In genomic region chr11:64027619-64028397, GRCh38 we compare ENCODE assay signal across 16 cellular contexts. TPM values are rescaled to one million over a fixed set of nuclear protein-coding genes. Genes with fewer than 3 reads are reported as not detected.
DNase-seq lines count a peak whose midpoint lies in the region; ATAC-seq and TF ChIP-seq lines count a peak whose summit lies in the region.
"Had no signal": no experiment of that assay in that cellular context is flagged by ENCODE, and none has a peak within 500 bp of the region (broad histone marks: within the 10 kb centered on the region; RNA-seq: fewer than 3 reads in every experiment).

No MANE protein-coding gene starts in this region.

- H3K27me3 ChIP-seq in left ventricle myocardium inferior (ENCODE audit: low read depth): peaks cover 10% of the 10 kb centered on the region
- no peaks in the 10 kb centered on the region for H3K27me3 ChIP-seq in right atrium auricular region
- H3K27me3 ChIP-seq in lower lobe of right lung (ENCODE audit: low read depth): peaks cover 1% of the 10 kb centered on the region
- peaks cover 1% of the 10 kb centered on the region for H3K27me3 ChIP-seq in osteoblast (ENCODE audit: insufficient read depth, low read length)

- DNase-seq in left ventricle myocardium inferior (no peak), right atrium auricular region (ENCODE audit: low spot score) (no peak), SK-N-MC (ENCODE audit: low read depth, low spot score) (no peak), lower lobe of right lung (no peak), NCI-H526 treated with DMSO at 0.1 percent for 48 hours (lab: John Stamatoyannopoulos, UW) (no peak), osteoblast (ENCODE audit: insufficient read length, low spot score, missing footprints) (no peak), RPMI8226 (no peak)
- DNase-seq: activated CD4-positive, alpha-beta T cell treated with anti-CD3 and anti-CD28 coated beads, Interleukin-2, amount 50 U/mL, for 1 hour; activated T-cell treated with anti-CD3 and anti-CD28 coated beads, Interleukin-2, amount 50 U/mL, for 48 hours; kidney glomerular epithelial cell; PC-3; stimulated activated naive CD8-positive, alpha-beta T cell treated with anti-CD3 and anti-CD28 coated beads, Interleukin-15, Interleukin-2, amounts not matched to agents 100 U/mL and 50 U/mL, for 24 hours had no signal

- intact Hi-C loops in left ventricle myocardium inferior (cut with micrococcal nuclease) (no loop called here), lower lobe of right lung (cut with DNase I) (no loop called here)

- no peak overlapping the region for H3K4me2 ChIP-seq in osteoblast (ENCODE audit: insufficient read depth, low read length)

- H3K4me3 ChIP-seq in left ventricle myocardium inferior: peak overlapping the region; percentile 14
- H3K4me3 ChIP-seq in right atrium auricular region: peak overlapping the region in 1 of 2 donors; percentile 13
- H3K4me3 ChIP-seq in SK-N-MC: peak overlapping the region; percentile 45; the same call in 1 of the 2 replicates
- H3K4me3 ChIP-seq in lower lobe of right lung: no peak overlapping the region
- H3K4me3 ChIP-seq in osteoblast (ENCODE audit: insufficient read depth, low read length): no peak overlapping the region

- ATAC-seq in lower lobe of right lung: peak; percentile 14 to 33
- no peak for ATAC-seq in GM19455 (IDR thresholded peaks at IDR 0.05; ENCODE audit: unreplicated experiment)
- ATAC-seq: PC-3; sciatic nerve; stimulated activated naive CD8-positive, alpha-beta T cell treated with anti-CD3 and anti-CD28 coated beads, Interleukin-15, Interleukin-2, amounts not matched to agents 100 U/mL and 50 U/mL, for 24 hours had no signal

- H3K36me3 ChIP-seq in left ventricle myocardium inferior (no peaks in the 10 kb centered on the region), right atrium auricular region (no peaks in the 10 kb centered on the region), SK-N-MC (ENCODE audit: insufficient read depth, low read length) (no peaks in the 10 kb centered on the region), lower lobe of right lung (no peaks in the 10 kb centered on the region), osteoblast (ENCODE audit: insufficient read depth, low read length) (no peaks in the 10 kb centered on the region)

- H3K9me3 ChIP-seq in left ventricle myocardium inferior (replicated peaks) (no peaks in the 10 kb centered on the region), right atrium auricular region (no peaks in the 10 kb centered on the region), SK-N-MC (ENCODE audit: low read depth, low read length) (no peaks in the 10 kb centered on the region), lower lobe of right lung (no peaks in the 10 kb centered on the region), osteoblast (ENCODE audit: low read depth, low read length) (no peaks in the 10 kb centered on the region)

- no peak for TF ChIP-seq CTCF in left ventricle myocardium inferior (IDR thresholded peaks at IDR 0.05; ENCODE audit: borderline replicate concordance)
- TF ChIP-seq CTCF in right atrium auricular region (IDR thresholded peaks at IDR 0.05): no peak
- no peak for TF ChIP-seq CTCF in lower lobe of right lung (IDR thresholded peaks at IDR 0.05)
- TF ChIP-seq CTCF in osteoblast (IDR thresholded peaks at IDR 0.05; ENCODE audit: extremely low read depth, low read depth, low read length): no peak

- H3K9ac ChIP-seq in SK-N-MC (ENCODE audit: insufficient read length): no peak overlapping the region

- H3K27ac ChIP-seq in left ventricle myocardium inferior (replicated peaks): no peak overlapping the region
- no peak overlapping the region for H3K27ac ChIP-seq in right atrium auricular region
- no peak overlapping the region for H3K27ac ChIP-seq in SK-N-MC
- H3K27ac ChIP-seq in lower lobe of right lung: no peak overlapping the region
- no peak overlapping the region for H3K27ac ChIP-seq in osteoblast (ENCODE audit: low read depth, low read length)
- H3K27ac ChIP-seq: epithelial cell of prostate had no signal

- peaks cover 18% of the 10 kb centered on the region for H3K4me1 ChIP-seq in left ventricle myocardium inferior
- peaks cover 0 to 9% of the 10 kb centered on the region in 2 donors for H3K4me1 ChIP-seq in right atrium auricular region
- peaks cover 12% of the 10 kb centered on the region for H3K4me1 ChIP-seq in lower lobe of right lung
- no peaks in the 10 kb centered on the region for H3K4me1 ChIP-seq in osteoblast (ENCODE audit: insufficient read depth, low read length)

- H3K79me2 ChIP-seq in osteoblast (ENCODE audit: insufficient read depth, low read length): no peaks in the 10 kb centered on the region

- H4K20me1 ChIP-seq in osteoblast (ENCODE audit: insufficient read depth, low read length): peaks cover 31% of the 10 kb centered on the region

- no peak overlapping the region for H2AFZ ChIP-seq in osteoblast (ENCODE audit: low read length)

RNA-seq across cellular contexts. Expression of gene FLRT1, which starts 7.9 kb away (rescaled TPM):
- total RNA-seq in left ventricle myocardium inferior (0.44 TPM), right atrium auricular region (1 to 10 TPM in 1 of 2 donors, under 1 TPM in 1; 0.67 to 1.7 TPM), lower lobe of right lung (not detected), osteoblast (under 0.01 and 0.29 TPM in 2 replicates)
- total RNA-seq: myocyte, PC-3 had no signal

RNA-seq across cellular contexts. Expression of gene OTUB1, which starts 41.6 kb away (rescaled TPM):
- 57.0 TPM for total RNA-seq in left ventricle myocardium inferior
- total RNA-seq in right atrium auricular region: 10 to 100 TPM; 55.9 to 57.1 TPM
- 61.9 TPM for total RNA-seq in lower lobe of right lung
- total RNA-seq in osteoblast: 32.1 and 34.4 TPM in 2 replicates

RNA-seq across cellular contexts. Expression of gene COX8A, which starts 53.4 kb away (rescaled TPM):
- 920 TPM for total RNA-seq in left ventricle myocardium inferior
- 1,000 to 10,000 TPM in 1 of 2 donors, 100 to 1,000 TPM in 1; 830 to 1,057 TPM for total RNA-seq in right atrium auricular region
- 212 TPM for total RNA-seq in lower lobe of right lung
- 159 and 190 TPM in 2 replicates for total RNA-seq in osteoblast

Comparison
In these comparisons a context has a peak if more than half of its experiments do, and no peak if none do; other contexts are left out.
1. H3K4me3 ChIP-seq: peak in left ventricle myocardium inferior (single experiment) and SK-N-MC (single experiment); none in lower lobe of right lung (single experiment) and osteoblast (single experiment).